In genomic region chr10:18179901-18180300, GRCh38 we compare ENCODE assay signal across 11 cellular contexts. TPM values are rescaled to one million over a fixed set of nuclear protein-coding genes. Genes with fewer than 3 reads are reported as not detected.
DNase-seq lines count a peak whose midpoint lies in the region; ATAC-seq and TF ChIP-seq lines count a peak whose summit lies in the region.
"Had no signal": no experiment of that assay in that cellular context is flagged by ENCODE, and none has a peak within 500 bp of the region (broad histone marks: within the 10 kb centered on the region; RNA-seq: fewer than 3 reads in every experiment).

No MANE protein-coding gene starts in this region.

- intact Hi-C loops in MCF 10A (cut with micrococcal nuclease) (no loop called here), mammary epithelial cell (cut with micrococcal nuclease) (no loop called here), lower leg skin (cut with DNase I; ENCODE audit: low total_unique reads) (no loop called here)

- H3K4me1 ChIP-seq in mammary epithelial cell (ENCODE audit: insufficient read depth, low read length) = no peaks in the 10 kb centered on the region
- peaks cover 33% of the 10 kb centered on the region for H3K4me1 ChIP-seq in muscle layer of colon (ENCODE audit: insufficient read depth, low read length)

- no peaks in the 10 kb centered on the region for H3K27me3 Mint-ChIP-seq in MCF 10A (ENCODE audit: insufficient read depth, unreplicated experiment)

- CTCF ChIA-PET in MCF 10A (lab: Yijun Ruan, JAX) (interaction anchor here (0.6 to 1.1 kb wide), 2 partner anchors 315 to 443 kb away, joined by 3 read pairs; no protein-coding TSS in a partner anchor), mammary epithelial cell (lab: Charles Lee; ENCODE audit: low non-redundant PET) (no interaction called here)

- peaks cover 8% of the 10 kb centered on the region for H3K4me1 Mint-ChIP-seq in MCF 10A (ENCODE audit: insufficient read depth, unreplicated experiment)

- H4K20me1 ChIP-seq in mammary epithelial cell (ENCODE audit: insufficient read depth, low read length) = no peaks in the 10 kb centered on the region

- H3K4me2 ChIP-seq in mammary epithelial cell (ENCODE audit: insufficient read depth, low read depth, low read length) = no peak overlapping the region

- peaks cover 6% of the 10 kb centered on the region for H3K9me3 ChIP-seq in mammary epithelial cell (replicated peaks; ENCODE audit: insufficient read depth, low read length)
- no peaks in the 10 kb centered on the region for H3K9me3 ChIP-seq in muscle layer of colon (ENCODE audit: low read length)

- H3K4me3 ChIP-seq in mammary epithelial cell (replicated peaks in 1 of 3; ENCODE audit: insufficient read depth in 1 of 3, low read depth in 2 of 3, low read length in 3 of 3) = no peak overlapping the region
- H3K4me3 ChIP-seq in muscle layer of colon (ENCODE audit: low read depth in 1 of 2, low read length in 2 of 2) = peak overlapping the region in 1 of 2 donors; percentile 17
- H3K4me3 ChIP-seq in lower leg skin (ENCODE audit: low read depth, poor library complexity, severe bottlenecking) = no peak overlapping the region

- in situ Hi-C loops in mammary epithelial cell (cut with MboI; ENCODE audit: low sequenced_read_pairs in 2 of 2) = no loop called here

- no peaks in the 10 kb centered on the region for H3K36me3 Mint-ChIP-seq in MCF 10A (ENCODE audit: insufficient read depth, unreplicated experiment)

- 25% methylated on average over 6 of the region's 6 CpGs for WGBS in mammary epithelial cell (ENCODE audit: low coverage, missing lambda C conversion rate)
- WGBS in lower leg skin, 2 donors = 13 to 20% methylated on average over 6 of the region's 6 CpGs

- H3K79me2 ChIP-seq in mammary epithelial cell (ENCODE audit: insufficient read depth, low read length) = no peaks in the 10 kb centered on the region

- H2AFZ ChIP-seq in mammary epithelial cell (ENCODE audit: low read depth, low read length) = no peak overlapping the region

- peak overlapping the region; percentile 15 for H3K4me3 Mint-ChIP-seq in MCF 10A (ENCODE audit: unreplicated experiment)

- ATAC-seq in GM18861 (IDR thresholded peaks at IDR 0.05; ENCODE audit: unreplicated experiment) = no peak

- DNase-seq in MCF 10A (ENCODE audit: unreplicated experiment) (peak; percentile 47), mammary epithelial cell (no peak), fibroblast of gingiva (ENCODE audit: low read depth) (peak; percentile 86), NCI-H128 (lab: John Stamatoyannopoulos, UW; ENCODE audit: unreplicated experiment) (no peak), inferior parietal cortex (ENCODE audit: extremely low spot score) (no peak), lower leg skin (ENCODE audit: low spot score in 2 of 2) (no peak)
- DNase-seq: ACHN; KBM-7; NK-92 treated with Interleukin-12 subunit alpha and Interleukin-12 subunit beta, amount 100 ng/mL, for 24 hours had no signal

- dilution Hi-C loops in mammary epithelial cell (cut with HindIII; ENCODE audit: low sequenced_read_pairs) = no loop called here

- no peak for TF ChIP-seq POLR2A in lower leg skin (IDR thresholded peaks at IDR 0.05)

- H3K9ac ChIP-seq in mammary epithelial cell (ENCODE audit: insufficient read depth, low read length) = no peak overlapping the region
- peak overlapping the region; percentile 2 for H3K9ac ChIP-seq in muscle layer of colon (ENCODE audit: low read length)

- POLR2A ChIA-PET in MCF 10A (lab: Yijun Ruan, JAX) = interaction anchor here (0.6 to 1.2 kb wide), 2 partner anchors 9 to 21 kb away, joined by 3 to 6 read pairs; no protein-coding TSS in a partner anchor

- H3K27ac ChIP-seq in mammary epithelial cell (ENCODE audit: insufficient read depth, low read depth, low read length) (no peak overlapping the region), muscle layer of colon (ENCODE audit: low read depth, low read length) (peak overlapping the region; percentile 89)

- no peaks in the 10 kb centered on the region for H3K9me3 Mint-ChIP-seq in MCF 10A (ENCODE audit: unreplicated experiment)

- H3K36me3 ChIP-seq in mammary epithelial cell (ENCODE audit: insufficient read depth, low read length) (no peaks in the 10 kb centered on the region), muscle layer of colon (ENCODE audit: insufficient read depth, low read length) (no peaks in the 10 kb centered on the region)

- no TSS peak for BruUV-seq in MCF 10A (replicated peaks; lab: Mats Ljungman, UMichigan)
- no TSS peak for BruUV-seq in mammary epithelial cell (replicated peaks; lab: Mats Ljungman, UMichigan)

- TF ChIP-seq CTCF in MCF 10A (IDR thresholded peaks at IDR 0.05; ENCODE audit: unreplicated experiment) (no peak), mammary epithelial cell (conservative IDR thresholded peaks at IDR 0.05 in 1 of 2, IDR thresholded peaks at IDR 0.05 in 1 of 2; ENCODE audit: extremely low read depth in 1 of 2, insufficient read depth in 1 of 2, low read depth in 1 of 2, low read length in 2 of 2) (no peak), lower leg skin (IDR thresholded peaks at IDR 0.05) (no peak)

- no peaks in the 10 kb centered on the region for H3K27me3 ChIP-seq in mammary epithelial cell (ENCODE audit: insufficient read depth, low read length)
- no peaks in the 10 kb centered on the region for H3K27me3 ChIP-seq in muscle layer of colon (ENCODE audit: control insufficient read depth in 1 of 2, insufficient read depth in 2 of 2, low read length in 2 of 2)

- peak overlapping the region; percentile 49 for H3K27ac Mint-ChIP-seq in MCF 10A (ENCODE audit: low read depth, unreplicated experiment)

RNA-seq across cellular contexts. Expression of gene CACNB2, which starts 39.7 kb away (rescaled TPM):
- total RNA-seq in MCF 10A (2022) = 2.7 and 3.3 TPM in 2 replicates
- total RNA-seq in mammary epithelial cell = under 1 TPM in 1 of 2 donors, not detected in 1; under 0.01 TPM
- not detected for polyA plus RNA-seq in mammary epithelial cell
- polyA minus RNA-seq in mammary epithelial cell = not detected
- 1 to 10 TPM; 3.6 to 7.6 (median 6.1) TPM for total RNA-seq in lower leg skin

Comparison
In these comparisons a context has a peak if more than half of its experiments do, and no peak if none do; other contexts are left out.
1. DNase-seq: peak in MCF 10A (single experiment) and fibroblast of gingiva (single experiment); none in mammary epithelial cell (single experiment), NCI-H128 (single experiment), inferior parietal cortex (single experiment) and lower leg skin (0 of 2).